In the genomic region with DNA sequence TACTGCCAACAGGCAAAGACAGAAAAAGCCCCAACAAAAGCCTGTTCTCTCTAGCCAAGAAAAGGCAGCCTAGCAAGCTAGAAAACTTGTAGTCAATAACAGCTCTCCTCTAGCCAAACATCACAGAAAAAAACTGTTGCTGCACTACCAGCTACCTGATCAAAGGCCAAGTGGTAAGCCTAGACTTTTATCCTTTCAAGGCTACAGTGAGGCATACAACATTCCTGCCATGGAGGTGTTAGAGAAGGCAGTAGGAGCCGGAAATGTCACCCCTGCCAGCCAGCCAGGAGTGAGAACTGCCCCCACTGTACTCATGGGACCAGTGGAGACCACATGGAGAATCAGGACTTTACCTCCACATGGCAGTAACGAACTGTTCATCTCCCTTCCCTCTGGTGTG, we compare ENCODE assay signal across 2 cellular contexts.
TF ChIP-seq lines count a peak whose summit lies in the region.

No MANE protein-coding gene starts in this region.

TF ChIP-seq in H1, 55 proteins besides CTCF, POLR2A, EP300 and RAD21:
- TF ChIP-seq RNF2 (IDR thresholded peaks at IDR 0.05; ENCODE audit: borderline replicate concordance, low read depth, low read length, missing control alignments, poor library complexity, severe bottlenecking): no peak
- TF ChIP-seq RBBP5 (IDR thresholded peaks at IDR 0.05; ENCODE audit: borderline replicate concordance, low read depth, low read length): no peak
- no peak for TF ChIP-seq EGR1 (IDR thresholded peaks at IDR 0.05; ENCODE audit: borderline replicate concordance, low read depth, low read length)
- TF ChIP-seq BCL11A (IDR thresholded peaks at IDR 0.05; ENCODE audit: low read depth in 2 of 2, low read length in 2 of 2): no peak
- TF ChIP-seq KDM5A (IDR thresholded peaks at IDR 0.05; ENCODE audit: low read length): no peak
- TF ChIP-seq SP2 (IDR thresholded peaks at IDR 0.05; ENCODE audit: low read length): no peak
- no peak for TF ChIP-seq CEBPB (IDR thresholded peaks at IDR 0.05; ENCODE audit: low read depth, low read length)
- TF ChIP-seq SP4 (IDR thresholded peaks at IDR 0.05; ENCODE audit: low read length): no peak
- no peak for TF ChIP-seq TAF7 (optimal IDR thresholded peaks at IDR 0.05; ENCODE audit: borderline replicate concordance, low read depth, low read length)
- TF ChIP-seq BRCA1 (IDR thresholded peaks at IDR 0.05; ENCODE audit: low read depth, low read length): no peak
- no peak for TF ChIP-seq CHD2 (IDR thresholded peaks at IDR 0.05; ENCODE audit: low read length)
- no peak for TF ChIP-seq SIRT6 (IDR thresholded peaks at IDR 0.05; ENCODE audit: low read length)
- TF ChIP-seq SIN3A (conservative IDR thresholded peaks at IDR 0.05 in 1 of 2, IDR thresholded peaks at IDR 0.05 in 1 of 2; ENCODE audit: low read depth in 1 of 2, low read length in 2 of 2): no peak
- TF ChIP-seq, protein P1, sequence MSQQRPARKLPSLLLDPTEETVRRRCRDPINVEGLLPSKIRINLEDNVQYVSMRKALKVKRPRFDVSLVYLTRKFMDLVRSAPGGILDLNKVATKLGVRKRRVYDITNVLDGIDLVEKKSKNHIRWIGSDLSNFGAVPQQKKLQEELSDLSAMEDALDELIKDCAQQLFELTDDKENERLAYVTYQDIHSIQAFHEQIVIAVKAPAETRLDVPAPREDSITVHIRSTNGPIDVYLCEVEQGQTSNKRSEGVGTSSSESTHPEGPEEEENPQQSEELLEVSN (IDR thresholded peaks at IDR 0.05): no peak
- TF ChIP-seq, protein P2, sequence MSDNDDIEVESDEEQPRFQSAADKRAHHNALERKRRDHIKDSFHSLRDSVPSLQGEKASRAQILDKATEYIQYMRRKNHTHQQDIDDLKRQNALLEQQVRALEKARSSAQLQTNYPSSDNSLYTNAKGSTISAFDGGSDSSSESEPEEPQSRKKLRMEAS (IDR thresholded peaks at IDR 0.05): no peak
- no peak for TF ChIP-seq NANOG (IDR thresholded peaks at IDR 0.05; ENCODE audit: insufficient read depth, low read depth, low read length, poor library complexity, severe bottlenecking)
- TF ChIP-seq KDM1A (IDR thresholded peaks at IDR 0.05; ENCODE audit: borderline replicate concordance, low read length): no peak
- TF ChIP-seq GTF2F1 (IDR thresholded peaks at IDR 0.05; ENCODE audit: borderline replicate concordance, low read depth, low read length): no peak
- TF ChIP-seq ASH2L (IDR thresholded peaks at IDR 0.05; ENCODE audit: low read length): no peak

TF ChIP-seq in liver, 16 proteins besides CTCF, POLR2A, EP300 and RAD21:
- TF ChIP-seq, protein P3, sequence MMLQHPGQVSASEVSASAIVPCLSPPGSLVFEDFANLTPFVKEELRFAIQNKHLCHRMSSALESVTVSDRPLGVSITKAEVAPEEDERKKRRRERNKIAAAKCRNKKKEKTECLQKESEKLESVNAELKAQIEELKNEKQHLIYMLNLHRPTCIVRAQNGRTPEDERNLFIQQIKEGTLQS (IDR thresholded peaks at IDR 0.05): no peak
- TF ChIP-seq, protein P4, sequence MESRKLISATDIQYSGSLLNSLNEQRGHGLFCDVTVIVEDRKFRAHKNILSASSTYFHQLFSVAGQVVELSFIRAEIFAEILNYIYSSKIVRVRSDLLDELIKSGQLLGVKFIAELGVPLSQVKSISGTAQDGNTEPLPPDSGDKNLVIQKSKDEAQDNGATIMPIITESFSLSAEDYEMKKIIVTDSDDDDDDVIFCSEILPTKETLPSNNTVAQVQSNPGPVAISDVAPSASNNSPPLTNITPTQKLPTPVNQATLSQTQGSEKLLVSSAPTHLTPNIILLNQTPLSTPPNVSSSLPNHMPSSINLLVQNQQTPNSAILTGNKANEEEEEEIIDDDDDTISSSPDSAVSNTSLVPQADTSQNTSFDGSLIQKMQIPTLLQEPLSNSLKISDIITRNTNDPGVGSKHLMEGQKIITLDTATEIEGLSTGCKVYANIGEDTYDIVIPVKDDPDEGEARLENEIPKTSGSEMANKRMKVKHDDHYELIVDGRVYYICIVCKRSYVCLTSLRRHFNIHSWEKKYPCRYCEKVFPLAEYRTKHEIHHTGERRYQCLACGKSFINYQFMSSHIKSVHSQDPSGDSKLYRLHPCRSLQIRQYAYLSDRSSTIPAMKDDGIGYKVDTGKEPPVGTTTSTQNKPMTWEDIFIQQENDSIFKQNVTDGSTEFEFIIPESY (IDR thresholded peaks at IDR 0.05): no peak
- TF ChIP-seq RXRA (IDR thresholded peaks at IDR 0.05) (no peak), HNF4A (conservative IDR thresholded peaks at IDR 0.05) (peak; percentile 28 to 46), TAF1 (conservative IDR thresholded peaks at IDR 0.05) (no peak), JUND (IDR thresholded peaks at IDR 0.05) (no peak)
TF ChIP-seq in liver: peak in this region for 1.
